Comparison of ENCODE assay signal across 1 cellular context in the genomic region with DNA sequence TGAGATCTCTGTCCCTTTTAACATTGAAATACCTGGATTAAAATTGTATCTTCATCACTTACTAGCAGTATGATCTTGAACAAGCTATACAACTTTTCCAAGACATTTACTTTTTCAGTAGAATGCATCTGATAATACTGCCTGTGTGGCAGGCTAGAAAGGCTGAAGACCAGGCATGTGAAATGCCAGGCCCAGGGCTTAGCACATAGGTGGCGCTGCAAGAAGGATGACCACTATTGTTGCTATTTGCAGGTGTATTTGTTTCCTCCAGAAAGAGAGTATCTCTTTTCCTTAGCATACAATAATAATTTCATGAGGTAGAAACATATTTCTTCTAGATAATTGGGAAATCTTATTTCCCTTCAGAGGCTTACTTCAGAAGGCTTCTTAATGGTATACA.
TF ChIP-seq lines count a peak whose summit lies in the region.

No MANE protein-coding gene starts in this region.

TF ChIP-seq in HepG2, 621 proteins besides CTCF, POLR2A, EP300 and RAD21 (continued from another document):
- TF ChIP-seq, protein P1, sequence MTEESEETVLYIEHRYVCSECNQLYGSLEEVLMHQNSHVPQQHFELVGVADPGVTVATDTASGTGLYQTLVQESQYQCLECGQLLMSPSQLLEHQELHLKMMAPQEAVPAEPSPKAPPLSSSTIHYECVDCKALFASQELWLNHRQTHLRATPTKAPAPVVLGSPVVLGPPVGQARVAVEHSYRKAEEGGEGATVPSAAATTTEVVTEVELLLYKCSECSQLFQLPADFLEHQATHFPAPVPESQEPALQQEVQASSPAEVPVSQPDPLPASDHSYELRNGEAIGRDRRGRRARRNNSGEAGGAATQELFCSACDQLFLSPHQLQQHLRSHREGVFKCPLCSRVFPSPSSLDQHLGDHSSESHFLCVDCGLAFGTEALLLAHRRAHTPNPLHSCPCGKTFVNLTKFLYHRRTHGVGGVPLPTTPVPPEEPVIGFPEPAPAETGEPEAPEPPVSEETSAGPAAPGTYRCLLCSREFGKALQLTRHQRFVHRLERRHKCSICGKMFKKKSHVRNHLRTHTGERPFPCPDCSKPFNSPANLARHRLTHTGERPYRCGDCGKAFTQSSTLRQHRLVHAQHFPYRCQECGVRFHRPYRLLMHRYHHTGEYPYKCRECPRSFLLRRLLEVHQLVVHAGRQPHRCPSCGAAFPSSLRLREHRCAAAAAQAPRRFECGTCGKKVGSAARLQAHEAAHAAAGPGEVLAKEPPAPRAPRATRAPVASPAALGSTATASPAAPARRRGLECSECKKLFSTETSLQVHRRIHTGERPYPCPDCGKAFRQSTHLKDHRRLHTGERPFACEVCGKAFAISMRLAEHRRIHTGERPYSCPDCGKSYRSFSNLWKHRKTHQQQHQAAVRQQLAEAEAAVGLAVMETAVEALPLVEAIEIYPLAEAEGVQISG (CRISPR knock-in tag; IDR thresholded peaks at IDR 0.05): no peak
- no peak for TF ChIP-seq ZSCAN31 (CRISPR knock-in tag; IDR thresholded peaks at IDR 0.05; ENCODE audit: low read depth)
- no peak for TF ChIP-seq ZSCAN9 (CRISPR knock-in tag; IDR thresholded peaks at IDR 0.05; ENCODE audit: borderline replicate concordance)
- no peak for TF ChIP-seq ZNF564 (CRISPR knock-in tag; IDR thresholded peaks at IDR 0.05)
